ENCODE assay signal across 8 cellular contexts in genomic region chr19:610801-611505, GRCh38. TPM values are rescaled to one million over a fixed set of nuclear protein-coding genes. Genes with fewer than 3 reads are reported as not detected.
DNase-seq lines count a peak whose midpoint lies in the region; ATAC-seq and TF ChIP-seq lines count a peak whose summit lies in the region.

No MANE protein-coding gene starts in this region.

- peaks cover 0 to 4% (median 0%) of the 10 kb centered on the region in 5 donors for H3K27me3 Mint-ChIP-seq in naive thymus-derived CD8-positive, alpha-beta T cell

- H3K9me3 ChIP-seq in AG04450 (ENCODE audit: control insufficient read depth, insufficient read depth, low read length): no peaks in the 10 kb centered on the region; the same call in 1 of the 2 replicates
- H3K9me3 ChIP-seq in upper lobe of right lung: no peaks in the 10 kb centered on the region

- H3K4me1 Mint-ChIP-seq in naive thymus-derived CD8-positive, alpha-beta T cell: peaks cover 11 to 26% (median 19%) of the 10 kb centered on the region in 4 donors

- H3K27ac ChIP-seq in AG04450 (ENCODE audit: low read depth, low read length) (peak overlapping the region; percentile 87), HL-60 (replicated peaks) (peak overlapping the region; percentile 64), upper lobe of right lung (peak overlapping the region; percentile 60)

- TF ChIP-seq CTCF in AG04450 (IDR thresholded peaks at IDR 0.05; ENCODE audit: low read depth, low read length): no peak
- no peak for TF ChIP-seq CTCF in HL-60 (IDR thresholded peaks at IDR 0.05; ENCODE audit: insufficient read depth, low read length)
- no peak for TF ChIP-seq CTCF in upper lobe of right lung (IDR thresholded peaks at IDR 0.05)

- intact Hi-C loops in upper lobe of right lung (cut with DNase I): no loop called here

- DNase-seq in AG04450 (ENCODE audit: low read depth, low spot score) (peak; percentile 33), HL-60 (ENCODE audit: low read depth in 1 of 2, low spot score in 1 of 2) (peak in 1 of 2 experiments; percentile 60), dermis blood vessel endothelial cell (peak; percentile 28), upper lobe of right lung (no peak)
- DNase-seq in activated CD4-positive, alpha-beta T cell treated with anti-CD3 and anti-CD28 coated beads for 48 hours: peak; percentile 72
- DNase-seq in naive thymus-derived CD8-positive, alpha-beta T cell: peak; percentile 41 to 81 (median 57)

- H3K27me3 ChIP-seq in AG04450 (ENCODE audit: control insufficient read depth, insufficient read depth, low read length) (no peaks in the 10 kb centered on the region), HL-60 (ENCODE audit: insufficient read depth, poor library complexity, severe bottlenecking) (no peaks in the 10 kb centered on the region), upper lobe of right lung (no peaks in the 10 kb centered on the region)

- H3K9me3 Mint-ChIP-seq in naive thymus-derived CD8-positive, alpha-beta T cell: no peaks in the 10 kb centered on the region

- peak; percentile 70 to 71 for ATAC-seq in naive thymus-derived CD8-positive, alpha-beta T cell
- ATAC-seq in upper lobe of right lung (peak; percentile 47), HG03159 (IDR thresholded peaks at IDR 0.05; ENCODE audit: unreplicated experiment) (no peak), GM19455 (IDR thresholded peaks at IDR 0.05; ENCODE audit: unreplicated experiment) (no peak)

- H3K4me1 ChIP-seq in upper lobe of right lung: peaks cover 14% of the 10 kb centered on the region

- H3K4me3 Mint-ChIP-seq in naive thymus-derived CD8-positive, alpha-beta T cell: peak overlapping the region; percentile 81 to 99 (median 95)

- no peak overlapping the region for H3K4me3 ChIP-seq in AG04450 (ENCODE audit: low read depth, low read length)
- H3K4me3 ChIP-seq in HL-60 (replicated peaks; ENCODE audit: insufficient read depth, low read length): 0 out of 2 replicates have a peak overlapping the region, but pooled peaks have one; percentile 18
- H3K4me3 ChIP-seq in upper lobe of right lung: peak overlapping the region; percentile 36

- POLR2A ChIA-PET in AG04450 (lab: Yijun Ruan, JAX): interaction anchor here (0.5 kb wide), 1 partner anchor 159 kb away, joined by 3 read pairs; no protein-coding TSS in a partner anchor
- POLR2A ChIA-PET in naive thymus-derived CD8-positive, alpha-beta T cell (lab: Charles Lee): interaction anchor here (0.9 to 2.5 kb wide), 4 partner anchors 14 to 52 kb away, joined by 3 to 10 read pairs (median 8); partner anchors contain the start of gene RNF126

- H3K36me3 Mint-ChIP-seq in naive thymus-derived CD8-positive, alpha-beta T cell: peaks cover 0 to 5% (median 2%) of the 10 kb centered on the region in 3 donors

- H3K36me3 ChIP-seq in upper lobe of right lung: no peaks in the 10 kb centered on the region

- peak overlapping the region; percentile 81 to 99 (median 94) for H3K27ac Mint-ChIP-seq in naive thymus-derived CD8-positive, alpha-beta T cell

- CTCF ChIA-PET in AG04450 (lab: Charles Lee): no interaction called here

RNA-seq across cellular contexts. Expression of gene HCN2, which starts 21.3 kb away (rescaled TPM):
- 0.33 and 0.58 TPM in 2 replicates for polyA plus RNA-seq in AG04450 (2011; rRNA removed)
- 1.2 and 2.1 TPM in 2 replicates for polyA minus RNA-seq in AG04450 (2011; rRNA and poly(A)+ RNA removed)
- total RNA-seq in dermis blood vessel endothelial cell: 0.34 and 0.70 TPM in 2 replicates
- under 1 TPM; 0.49 to 0.68 TPM for total RNA-seq in naive thymus-derived CD8-positive, alpha-beta T cell
- under 1 TPM in 2 of 3 donors, not detected in 1; 0.03 to 0.06 TPM for polyA plus RNA-seq in naive thymus-derived CD8-positive, alpha-beta T cell
- 0.52 TPM for total RNA-seq in upper lobe of right lung

RNA-seq across cellular contexts. Expression of gene POLRMT, which starts 22.4 kb away (rescaled TPM):
- polyA plus RNA-seq in AG04450 (2011; rRNA removed): 15.5 and 21.1 TPM in 2 replicates
- 40.1 and 63.1 TPM in 2 replicates for polyA minus RNA-seq in AG04450 (2011; rRNA and poly(A)+ RNA removed)
- 29.1 and 37.6 TPM in 2 replicates for total RNA-seq in dermis blood vessel endothelial cell
- total RNA-seq in naive thymus-derived CD8-positive, alpha-beta T cell: 10 to 100 TPM; 88.4 to 92.3 TPM
- 10 to 100 TPM; 33.2 to 71.1 (median 37.4) TPM for polyA plus RNA-seq in naive thymus-derived CD8-positive, alpha-beta T cell
- total RNA-seq in upper lobe of right lung: 36.0 TPM

RNA-seq across cellular contexts. Expression of gene FGF22, which starts 28.7 kb away (rescaled TPM):
- not detected in 2 replicates for polyA plus RNA-seq in AG04450 (2011; rRNA removed)
- not detected in 2 replicates for polyA minus RNA-seq in AG04450 (2011; rRNA and poly(A)+ RNA removed)
- not detected in 2 replicates for total RNA-seq in dermis blood vessel endothelial cell
- 1 to 10 TPM; 2.4 to 2.6 TPM for total RNA-seq in naive thymus-derived CD8-positive, alpha-beta T cell
- not detected for polyA plus RNA-seq in naive thymus-derived CD8-positive, alpha-beta T cell
- 0.52 TPM for total RNA-seq in upper lobe of right lung

RNA-seq across cellular contexts. Expression of gene BSG, which starts 38.6 kb away (rescaled TPM):
- 404 and 515 TPM in 2 replicates for polyA plus RNA-seq in AG04450 (2011; rRNA removed)
- 165 and 222 TPM in 2 replicates for polyA minus RNA-seq in AG04450 (2011; rRNA and poly(A)+ RNA removed)
- total RNA-seq in dermis blood vessel endothelial cell (356 and 480 TPM in 2 replicates), upper lobe of right lung (359 TPM)
- 100 to 1,000 TPM; 106 to 107 TPM for total RNA-seq in naive thymus-derived CD8-positive, alpha-beta T cell
- 100 to 1,000 TPM; 282 to 313 (median 309) TPM for polyA plus RNA-seq in naive thymus-derived CD8-positive, alpha-beta T cell

RNA-seq across cellular contexts. Expression of gene RNF126, which starts 52.1 kb away (rescaled TPM):
- polyA plus RNA-seq in AG04450 (2011; rRNA removed): 1.7 and 3.1 TPM in 2 replicates
- 1.7 and 2.0 TPM in 2 replicates for polyA minus RNA-seq in AG04450 (2011; rRNA and poly(A)+ RNA removed)
- total RNA-seq in dermis blood vessel endothelial cell: 25.0 and 38.8 TPM in 2 replicates
- total RNA-seq in naive thymus-derived CD8-positive, alpha-beta T cell: 100 to 1,000 TPM; 122 to 125 TPM
- 10 to 100 TPM; 56.2 to 70.7 (median 61.0) TPM for polyA plus RNA-seq in naive thymus-derived CD8-positive, alpha-beta T cell
- 32.9 TPM for total RNA-seq in upper lobe of right lung

Comparison
In these comparisons a context has a peak if more than half of its experiments do, and no peak if none do; other contexts are left out.
1. ATAC-seq: peak in naive thymus-derived CD8-positive, alpha-beta T cell (2 of 2) and upper lobe of right lung (single experiment); none in HG03159 (single experiment) and GM19455 (single experiment).
2. Peak in every context shown above with its lines, with median percentiles within 50 percentile points of each other: H3K27ac ChIP-seq.